Comparison of ENCODE assay signal across 1 cellular context in genomic region chr21:29002442-29003144, GRCh38.
TF ChIP-seq lines count a peak whose summit lies in the region.

No MANE protein-coding gene starts in this region.

TF ChIP-seq in K562, 482 proteins besides CTCF, POLR2A, EP300 and RAD21 (continued from another document and continues in another):
- TF ChIP-seq FOXO4 (CRISPR knock-in tag; IDR thresholded peaks at IDR 0.05), result no peak
- no peak for TF ChIP-seq BDP1 (IDR thresholded peaks at IDR 0.05; ENCODE audit: insufficient read depth, insufficient read length)
- no peak for TF ChIP-seq SMC3 (conservative IDR thresholded peaks at IDR 0.05; ENCODE audit: insufficient read depth, low read depth, low read length)
- no peak for TF ChIP-seq DNMT1 (IDR thresholded peaks at IDR 0.05)
- TF ChIP-seq RBBP5 (IDR thresholded peaks at IDR 0.05; ENCODE audit: borderline replicate concordance, insufficient read depth, low read length, poor library complexity, severe bottlenecking), result peak; percentile 98
- no peak for TF ChIP-seq THRB (CRISPR knock-in tag; conservative IDR thresholded peaks at IDR 0.05)
- peak; percentile 87 for TF ChIP-seq RNF2 (IDR thresholded peaks at IDR 0.05)
- TF ChIP-seq YY1 (IDR thresholded peaks at IDR 0.05; ENCODE audit: borderline replicate concordance in 1 of 3, control insufficient read depth in 1 of 3, extremely low read depth in 1 of 3, insufficient read depth in 3 of 3, insufficient read length in 1 of 3, insufficient replicate concordance in 2 of 3, low read depth in 1 of 3, low read length in 2 of 3), result peak in 1 of 3 experiments; percentile 69
- no peak for TF ChIP-seq MED1 (CRISPR knock-in tag; IDR thresholded peaks at IDR 0.05; ENCODE audit: borderline replicate concordance)
- peak; percentile 34 for TF ChIP-seq CHD2 (IDR thresholded peaks at IDR 0.05; ENCODE audit: low read depth, low read length)
- peak; percentile 3; the same call in 1 of the 2 replicates for TF ChIP-seq ARID3B (CRISPR knock-in tag; IDR thresholded peaks at IDR 0.05; ENCODE audit: borderline replicate concordance)
- peak; percentile 54; the same call in 1 of the 2 replicates for TF ChIP-seq ZNF583 (CRISPR knock-in tag; IDR thresholded peaks at IDR 0.05)
- no peak for TF ChIP-seq EGR1 (conservative IDR thresholded peaks at IDR 0.05)
- no peak for TF ChIP-seq ZKSCAN8 (CRISPR knock-in tag; IDR thresholded peaks at IDR 0.05)
- TF ChIP-seq PHF21A (IDR thresholded peaks at IDR 0.05; ENCODE audit: borderline replicate concordance, low read depth), result no peak
- no peak for TF ChIP-seq ZNF699 (CRISPR knock-in tag; IDR thresholded peaks at IDR 0.05; ENCODE audit: insufficient replicate concordance)
- peak; percentile 62 for TF ChIP-seq NEUROD1 (IDR thresholded peaks at IDR 0.05; ENCODE audit: borderline replicate concordance, low read depth, low read length, partially characterized antibody)
- TF ChIP-seq HDAC1 (IDR thresholded peaks at IDR 0.05), result peak; percentile 14 to 90; a peak in 2 of 4 replicates
- TF ChIP-seq ZNF695 (CRISPR knock-in tag; IDR thresholded peaks at IDR 0.05), result no peak
- no peak for TF ChIP-seq ZNF79 (CRISPR knock-in tag; IDR thresholded peaks at IDR 0.05; ENCODE audit: low read depth)
- TF ChIP-seq ZNF354B (CRISPR knock-in tag; IDR thresholded peaks at IDR 0.05), result no peak
- TF ChIP-seq ZNF395 (CRISPR knock-in tag; IDR thresholded peaks at IDR 0.05), result peak; percentile 89
- TF ChIP-seq PRDM10 (IDR thresholded peaks at IDR 0.05; ENCODE audit: partially characterized antibody), result peak; percentile 59
- TF ChIP-seq WHSC1 (IDR thresholded peaks at IDR 0.05; ENCODE audit: low read length), result no peak
- no peak for TF ChIP-seq ZBTB8A (IDR thresholded peaks at IDR 0.05; ENCODE audit: partially characterized antibody)
- peak; percentile 91 for TF ChIP-seq PML (IDR thresholded peaks at IDR 0.05; ENCODE audit: low read length)
- TF ChIP-seq ASH1L (IDR thresholded peaks at IDR 0.05; ENCODE audit: borderline replicate concordance, low read depth, partially characterized antibody), result no peak
- TF ChIP-seq ARID4B (CRISPR knock-in tag; IDR thresholded peaks at IDR 0.05), result peak; percentile 82
- TF ChIP-seq ZNF511 (CRISPR knock-in tag; IDR thresholded peaks at IDR 0.05), result peak; percentile 92
- TF ChIP-seq NCOA6 (IDR thresholded peaks at IDR 0.05), result no peak
- TF ChIP-seq ADNP (tag; IDR thresholded peaks at IDR 0.05), result no peak
- TF ChIP-seq POLR2H (tag; IDR thresholded peaks at IDR 0.05; ENCODE audit: low read depth), result peak; percentile 94
- TF ChIP-seq ZNF3 (CRISPR knock-in tag; IDR thresholded peaks at IDR 0.05), result no peak
- TF ChIP-seq RBM39 (optimal IDR thresholded peaks at IDR 0.05; ENCODE audit: low read depth, low read length), result no peak
- TF ChIP-seq TEAD2 (tag; IDR thresholded peaks at IDR 0.05), result no peak
- no peak for TF ChIP-seq HNRNPL (IDR thresholded peaks at IDR 0.05; ENCODE audit: low read depth, low read length)
- TF ChIP-seq TSC22D4 (tag; IDR thresholded peaks at IDR 0.05), result no peak
- TF ChIP-seq ZNF507 (tag; conservative IDR thresholded peaks at IDR 0.05), result no peak
- no peak for TF ChIP-seq ZNF445 (CRISPR knock-in tag; IDR thresholded peaks at IDR 0.05; ENCODE audit: low read depth)
- no peak for TF ChIP-seq SRSF3 (IDR thresholded peaks at IDR 0.05; ENCODE audit: insufficient read depth, low read length)
- TF ChIP-seq CEBPG (CRISPR knock-in tag; IDR thresholded peaks at IDR 0.05), result peak; percentile 66; the same call in 1 of the 2 replicates
- TF ChIP-seq CEBPG (tag; conservative IDR thresholded peaks at IDR 0.05 in 1 of 2, IDR thresholded peaks at IDR 0.05 in 1 of 2), result peak in 1 of 2 experiments; percentile 66; a peak in 1 of 4 replicates
- TF ChIP-seq ZNF384 (IDR thresholded peaks at IDR 0.05; ENCODE audit: low read depth, low read length), result no peak
- TF ChIP-seq TCF7 (IDR thresholded peaks at IDR 0.05; ENCODE audit: borderline replicate concordance), result 0 out of 2 replicates have a peak, but pooled peaks have one; percentile 76
- TF ChIP-seq CBFB (CRISPR knock-in tag; IDR thresholded peaks at IDR 0.05), result peak; percentile 86; the same call in 1 of the 2 replicates
- TF ChIP-seq MBD1 (CRISPR knock-in tag; IDR thresholded peaks at IDR 0.05), result no peak
- TF ChIP-seq ZNF551 (CRISPR knock-in tag; IDR thresholded peaks at IDR 0.05), result no peak
- TF ChIP-seq THRA (IDR thresholded peaks at IDR 0.05), result no peak
- peak; percentile 89 to 92 for TF ChIP-seq FOXK2 (conservative IDR thresholded peaks at IDR 0.05 in 1 of 2, IDR thresholded peaks at IDR 0.05 in 1 of 2; ENCODE audit: low read depth in 2 of 2)
- no peak for TF ChIP-seq HEY1 (CRISPR knock-in tag; IDR thresholded peaks at IDR 0.05; ENCODE audit: borderline replicate concordance)
- no peak; the same call in 1 of the 2 replicates for TF ChIP-seq FOSL1 (tag; conservative IDR thresholded peaks at IDR 0.05)
- TF ChIP-seq MAFK (IDR thresholded peaks at IDR 0.05; ENCODE audit: low read length), result 0 out of 2 replicates have a peak, but pooled peaks have one; percentile 19
